8 cellular contexts compared by ENCODE assay signal in the genomic region with DNA sequence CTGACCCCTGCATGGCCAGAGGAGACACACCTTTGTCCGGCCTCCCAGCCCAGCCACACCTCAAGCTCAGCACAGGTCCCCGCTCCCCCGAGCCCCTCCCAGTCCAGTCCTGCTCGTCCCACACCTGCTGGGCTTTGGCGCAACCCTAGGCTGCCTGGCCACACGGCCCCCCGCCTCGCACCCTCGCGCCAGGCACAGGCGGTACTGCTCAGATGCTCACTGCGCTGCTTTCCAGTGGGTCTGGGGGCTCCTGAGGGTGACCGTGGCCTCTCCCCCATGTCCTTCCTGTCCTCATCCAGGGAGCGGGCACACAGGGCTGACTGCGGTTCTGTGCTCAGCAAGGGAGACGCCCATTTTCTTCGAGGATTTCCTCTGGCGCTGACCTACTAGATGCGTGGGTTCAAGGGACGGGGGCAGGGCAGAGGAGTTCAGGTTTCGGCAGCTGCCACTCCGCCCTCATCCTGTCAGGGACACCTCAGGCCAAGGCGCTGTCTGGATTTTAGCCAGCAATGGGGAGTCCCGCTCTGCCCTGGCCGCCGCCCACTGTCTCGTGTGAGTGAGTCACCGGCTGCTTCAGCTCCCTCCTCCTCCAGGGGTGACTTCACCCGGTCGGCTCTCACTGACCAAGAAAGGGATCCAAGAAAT.
DNase-seq lines count a peak whose midpoint lies in the region; ATAC-seq and TF ChIP-seq lines count a peak whose summit lies in the region.

No MANE protein-coding gene starts in this region.

- H3K27ac ChIP-seq in uterus, result peak overlapping the region; percentile 87 to 92

- H3K9me3 ChIP-seq in NT2/D1 (ENCODE audit: insufficient read depth, low read length) (no peaks in the 10 kb centered on the region), uterus (no peaks in the 10 kb centered on the region)

- TF ChIP-seq POLR2A in uterus (IDR thresholded peaks at IDR 0.05), result no peak

- TF ChIP-seq CTCF in uterus (IDR thresholded peaks at IDR 0.05), result no peak

- peaks cover 7% of the 10 kb centered on the region for H3K4me1 ChIP-seq in NT2/D1 (ENCODE audit: insufficient read depth, insufficient read length)
- H3K4me1 ChIP-seq in uterus, result peaks cover 5% of the 10 kb centered on the region in 2 donors

- no peaks in the 10 kb centered on the region for H3K36me3 ChIP-seq in NT2/D1 (ENCODE audit: insufficient read depth, insufficient read length, low read length)
- no peaks in the 10 kb centered on the region for H3K36me3 ChIP-seq in uterus

- no peak overlapping the region for H3K4me3 ChIP-seq in NT2/D1 (ENCODE audit: insufficient read length, low read depth)
- no peak overlapping the region for H3K4me3 ChIP-seq in uterus

- peak overlapping the region; percentile 46 for H3K9ac ChIP-seq in NT2/D1 (ENCODE audit: insufficient read length, low read depth)

- intact Hi-C loops in uterus (cut with DNase I; ENCODE audit: low total_unique reads), result no loop called here

- ATAC-seq in HG02571 (IDR thresholded peaks at IDR 0.05; ENCODE audit: unreplicated experiment), result peak; percentile 81
- no peak for ATAC-seq in GM19324 (IDR thresholded peaks at IDR 0.05; ENCODE audit: low FRiP score, unreplicated experiment)

- H3K27me3 ChIP-seq in NT2/D1 (ENCODE audit: insufficient read depth, insufficient read length) (no peaks in the 10 kb centered on the region), uterus (no peaks in the 10 kb centered on the region)

- DNase-seq in ELF-1 (ENCODE audit: low read depth, low spot score), result peak; percentile 75
- peak; percentile 36 for DNase-seq in NT2/D1 (ENCODE audit: low read depth, low spot score)
- DNase-seq in activated gamma-delta T cell treated with anti-CD3 and anti-CD28 coated beads, Interleukin-2, amount 50 U/mL, for 16 hours (ENCODE audit: low read depth), result peak; percentile 50
- DNase-seq in globus pallidus (ENCODE audit: low spot score), result peak; percentile 11
- peak; percentile 33 for DNase-seq in pons (ENCODE audit: low spot score)
- peak; percentile 97 to 98 for DNase-seq in uterus

Comparison
In these comparisons a context has a peak if more than half of its experiments do, and no peak if none do; other contexts are left out.
1. DNase-seq: peak in every context shown above with its lines; median percentile 98 in uterus; 75 in ELF-1; 50 in activated gamma-delta T cell treated with anti-CD3 and anti-CD28 coated beads, Interleukin-2, amount 50 U/mL, for 16 hours; 36 in NT2/D1; 33 in pons; 11 in globus pallidus.